Comparison of ENCODE assay signal across 8 cellular contexts in genomic region chr15:99059010-99059981, GRCh38. TPM values are rescaled to one million over a fixed set of nuclear protein-coding genes. Genes with fewer than 3 reads are reported as not detected.
DNase-seq lines count a peak whose midpoint lies in the region; ATAC-seq and TF ChIP-seq lines count a peak whose summit lies in the region.

No MANE protein-coding gene starts in this region.

- no peaks in the 10 kb centered on the region for H3F3A ChIP-seq in PC-3 (ENCODE audit: low read length, unreplicated experiment)

- no peaks in the 10 kb centered on the region for H3K9me2 ChIP-seq in PC-3 (replicated peaks; ENCODE audit: low read length)

- H3K4me3 ChIP-seq in PC-3 (ENCODE audit: low read length) (peak overlapping the region; percentile 82), foreskin fibroblast (ENCODE audit: low read depth in 1 of 2, low read length in 2 of 2) (peak overlapping the region; percentile 54 to 57)

- no peak overlapping the region for H3K27ac Mint-ChIP-seq in natural killer cell treated with Interleukin-12 subunit alpha and Interleukin-12 subunit beta and Interleukin-15 and Interleukin-18, amount 100 ng/mL, for 72 hours

- peak overlapping the region; percentile 96 for H2AFZ ChIP-seq in PC-3 (ENCODE audit: low read length)

- peaks cover 11 to 23% of the 10 kb centered on the region in 2 donors for H3K27me3 Mint-ChIP-seq in natural killer cell treated with Interleukin-12 subunit alpha and Interleukin-12 subunit beta and Interleukin-15 and Interleukin-18, amount 100 ng/mL, for 72 hours

- H4K20me1 ChIP-seq in PC-3 (ENCODE audit: low read length): no peaks in the 10 kb centered on the region

- TF ChIP-seq CTCF in PC-3 (conservative IDR thresholded peaks at IDR 0.05; ENCODE audit: low read depth, low read length) (peak; percentile 61), foreskin fibroblast (IDR thresholded peaks at IDR 0.05; ENCODE audit: low read depth, low read length) (no peak)

- CTCF ChIA-PET in PC-3 (lab: Charles Lee): interaction anchor here (0.6 to 1.6 kb wide), 3 partner anchors 186 to 1910 kb away, joined by 5 to 11 read pairs (median 8); no protein-coding TSS in a partner anchor

- no TSS peak for BruUV-seq in PC-3 (replicated peaks; lab: Mats Ljungman, UMichigan)

- no peaks in the 10 kb centered on the region for H3K4me1 ChIP-seq in PC-3 (ENCODE audit: insufficient read depth, low read length)

- H3K9ac ChIP-seq in PC-3 (ENCODE audit: low read length): peak overlapping the region; percentile 86

- intact Hi-C loops in PC-3 (cut with micrococcal nuclease): loop anchor here (2.0 to 10.0 kb wide), 3 partner anchors 44 to 144 kb away; no protein-coding TSS in a partner anchor

- peaks cover 0 to 5% of the 10 kb centered on the region in 2 donors for H3K4me1 Mint-ChIP-seq in natural killer cell treated with Interleukin-12 subunit alpha and Interleukin-12 subunit beta and Interleukin-15 and Interleukin-18, amount 100 ng/mL, for 72 hours (ENCODE audit: low read depth in 2 of 2)

- peak overlapping the region; percentile 97 for H3K4me2 ChIP-seq in PC-3 (ENCODE audit: low read length)

- H3K9me3 Mint-ChIP-seq in natural killer cell treated with Interleukin-12 subunit alpha and Interleukin-12 subunit beta and Interleukin-15 and Interleukin-18, amount 100 ng/mL, for 72 hours: no peaks in the 10 kb centered on the region

- H3K27me3 ChIP-seq in PC-3 (ENCODE audit: low read length): no peaks in the 10 kb centered on the region

- POLR2A ChIA-PET in PC-3 (lab: Charles Lee; ENCODE audit: unreplicated experiment): interaction anchor here (0.5 to 0.6 kb wide), 3 partner anchors 23 to 270 kb away, joined by 3 to 4 read pairs (median 3); no protein-coding TSS in a partner anchor

- DNase-seq in AG20443 (ENCODE audit: low spot score) (peak; percentile 97), PC-3 (peak; percentile 81), foreskin fibroblast (peak; percentile 73 to 90), superior temporal gyrus (ENCODE audit: extremely low spot score) (peak; percentile 47)
- DNase-seq in activated gamma-delta T cell treated with anti-CD3 and anti-CD28 coated beads, Interleukin-2, amount 50 U/mL, for 16 hours (ENCODE audit: low read depth): peak; percentile 15
- DNase-seq in natural killer cell treated with Interleukin-12 subunit alpha and Interleukin-12 subunit beta and Interleukin-15 and Interleukin-18, amount 100 ng/mL, for 72 hours (ENCODE audit: low spot score): no peak

- H3K27ac ChIP-seq in PC-3 (ENCODE audit: low read length): peak overlapping the region; percentile 34

- no peaks in the 10 kb centered on the region for H3K9me3 ChIP-seq in PC-3 (ENCODE audit: low read length)

- no peaks in the 10 kb centered on the region for H3K79me2 ChIP-seq in PC-3 (ENCODE audit: low read length)

- peak overlapping the region; percentile 69 for H3K4me3 Mint-ChIP-seq in natural killer cell treated with Interleukin-12 subunit alpha and Interleukin-12 subunit beta and Interleukin-15 and Interleukin-18, amount 100 ng/mL, for 72 hours

- no peaks in the 10 kb centered on the region for H3K36me3 Mint-ChIP-seq in natural killer cell treated with Interleukin-12 subunit alpha and Interleukin-12 subunit beta and Interleukin-15 and Interleukin-18, amount 100 ng/mL, for 72 hours

- H3K36me3 ChIP-seq in PC-3 (ENCODE audit: low read depth, low read length): no peaks in the 10 kb centered on the region

- peak; percentile 82 for ATAC-seq in GM18909 (IDR thresholded peaks at IDR 0.05; ENCODE audit: poor library complexity, unreplicated experiment)
- ATAC-seq in HG03280 (IDR thresholded peaks at IDR 0.05; ENCODE audit: unreplicated experiment): peak; percentile 82
- peak; percentile 84 for ATAC-seq in PC-3
- ATAC-seq in natural killer cell treated with Interleukin-12 subunit alpha and Interleukin-12 subunit beta and Interleukin-15 and Interleukin-18, amount 100 ng/mL, for 72 hours: peak; percentile 71 to 82

RNA-seq across cellular contexts. Expression of gene SYNM, which starts 45.6 kb away (rescaled TPM):
- total RNA-seq in PC-3 (2014; rRNA removed): 9.9 and 15.6 TPM in 2 replicates
- total RNA-seq in natural killer cell treated with Interleukin-12 subunit alpha and Interleukin-12 subunit beta and Interleukin-15 and Interleukin-18, amount 100 ng/mL, for 72 hours: under 1 TPM; 0.20 to 0.26 TPM

RNA-seq across cellular contexts. Expression of gene PGPEP1L, which starts 51.7 kb away (rescaled TPM):
- not detected in 2 replicates for total RNA-seq in PC-3 (2014; rRNA removed)
- total RNA-seq in natural killer cell treated with Interleukin-12 subunit alpha and Interleukin-12 subunit beta and Interleukin-15 and Interleukin-18, amount 100 ng/mL, for 72 hours: not detected
